In the genomic region with DNA sequence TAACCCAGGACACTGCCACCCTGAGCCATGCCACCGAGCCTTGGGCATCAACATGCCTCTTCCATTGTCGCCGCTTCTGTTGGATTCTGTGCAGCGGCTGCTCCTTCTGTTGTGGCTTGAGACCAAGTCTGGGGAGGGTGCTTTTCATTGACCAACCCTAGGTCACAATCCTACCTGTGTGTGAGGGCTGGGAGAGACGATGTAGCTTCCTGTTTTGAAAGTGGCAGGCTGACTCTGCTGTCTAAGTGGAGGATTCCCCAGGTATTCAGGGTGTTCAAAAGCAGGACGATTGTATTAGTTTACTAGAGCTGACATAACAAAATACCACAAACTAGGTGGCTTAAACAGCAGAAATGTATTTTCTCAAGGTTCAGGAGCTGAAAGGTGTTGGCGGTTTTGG, we compare ENCODE assay signal across 29 cellular contexts.
"Had no signal": no experiment of that assay in that cellular context is flagged by ENCODE, and none has a peak within 500 bp of the region (broad histone marks: within the 10 kb centered on the region; RNA-seq: fewer than 3 reads in every experiment).

No MANE protein-coding gene starts in this region.

- H3K27me3 ChIP-seq: adrenal gland, MG63, Peyer's patch had no signal

- ATAC-seq: activated CD8-positive, alpha-beta T cell treated with anti-CD3 and anti-CD28 coated beads, Interleukin-2, amount 10 ng/mL, durations not matched to agents 7 days and 5 days; Right ventricle myocardium inferior; SK-N-SH treated with all-trans-retinoic acid at 6 μM for 48 hours had no signal

- H3K4me3 Mint-ChIP-seq: activated CD4-positive, alpha-beta T cell treated with anti-CD3 and anti-CD28 coated beads, Interleukin-2, amount 10 ng/mL, durations not matched to agents 7 days and 5 days; activated CD8-positive, alpha-beta T cell treated with anti-CD3 and anti-CD28 coated beads, Interleukin-2, amount 10 ng/mL, durations not matched to agents 7 days and 5 days; activated T-cell treated with anti-CD3 and anti-CD28 coated beads, Interleukin-2, amount 50 U/mL, for 24 hours; brain had no signal

- H3K4me3 ChIP-seq: adrenal gland, MG63, Peyer's patch had no signal

- H3K27me3 Mint-ChIP-seq: activated CD4-positive, alpha-beta T cell treated with anti-CD3 and anti-CD28 coated beads, Interleukin-2, amount 10 ng/mL, durations not matched to agents 7 days and 5 days; activated T-cell treated with anti-CD3 and anti-CD28 coated beads, Interleukin-2, amount 50 U/mL, for 24 hours; brain had no signal

- H3K36me3 Mint-ChIP-seq: brain had no signal

- H3K9me3 Mint-ChIP-seq: activated T-cell treated with anti-CD3 and anti-CD28 coated beads, Interleukin-2, amount 50 U/mL, for 24 hours had no signal

- H3K27ac Mint-ChIP-seq: activated CD4-positive, alpha-beta T cell treated with anti-CD3 and anti-CD28 coated beads, Interleukin-2, amount 10 ng/mL, durations not matched to agents 7 days and 5 days; activated CD8-positive, alpha-beta T cell treated with anti-CD3 and anti-CD28 coated beads, Interleukin-2, amount 10 ng/mL, durations not matched to agents 7 days and 5 days; activated T-cell treated with anti-CD3 and anti-CD28 coated beads, Interleukin-2, amount 50 U/mL, for 24 hours; brain had no signal

- H3K4me1 ChIP-seq: adrenal gland had no signal

- H3K27ac ChIP-seq: adrenal gland, Peyer's patch, WERI-Rb-1 had no signal

- H3K9me3 ChIP-seq: adrenal gland, MG63, Peyer's patch had no signal

- H3K36me3 ChIP-seq: adrenal gland, MG63, Peyer's patch, WERI-Rb-1 had no signal

- DNase-seq: activated CD4-positive, alpha-beta T cell treated with anti-CD3 and anti-CD28 coated beads for 1 hour; activated CD4-positive, alpha-beta T cell treated with anti-CD3 and anti-CD28 coated beads, Interleukin-2, amount 10 ng/mL, durations not matched to agents 7 days and 5 days; activated CD4-positive, alpha-beta T cell treated with anti-CD3 and anti-CD28 coated beads, Interleukin-2, amount 50 U/mL, for 48 hours; activated CD4-positive, CD25-positive, alpha-beta regulatory T cell; activated CD8-positive, alpha-beta T cell treated with anti-CD3 and anti-CD28 coated beads, Interleukin-2, amount 10 ng/mL, durations not matched to agents 7 days and 5 days; activated naive CD4-positive, alpha-beta T cell; activated T-cell treated with anti-CD3 and anti-CD28 coated beads, Interleukin-2, amount 50 U/mL, for 24 hours; adrenal gland; central memory CD4-positive, alpha-beta T cell; Kasumi-1; KG1; MG63; NCI-H1048; NCI-H1105 treated with DMSO at 0.1 percent for 48 hours; NCI-H1436; NCI-H1694; NCI-H1930; NCI-H2081 treated with DMSO at 0.1 percent for 48 hours; NCI-H345; NCI-H524 treated with DMSO at 0.1 percent for 48 hours; Peyer's patch; RPMI8226; SIG-M5; T-helper 1 cell; T1000; WERI-Rb-1 had no signal
